Comparison of ENCODE assay signal across 17 cellular contexts in the genomic region with DNA sequence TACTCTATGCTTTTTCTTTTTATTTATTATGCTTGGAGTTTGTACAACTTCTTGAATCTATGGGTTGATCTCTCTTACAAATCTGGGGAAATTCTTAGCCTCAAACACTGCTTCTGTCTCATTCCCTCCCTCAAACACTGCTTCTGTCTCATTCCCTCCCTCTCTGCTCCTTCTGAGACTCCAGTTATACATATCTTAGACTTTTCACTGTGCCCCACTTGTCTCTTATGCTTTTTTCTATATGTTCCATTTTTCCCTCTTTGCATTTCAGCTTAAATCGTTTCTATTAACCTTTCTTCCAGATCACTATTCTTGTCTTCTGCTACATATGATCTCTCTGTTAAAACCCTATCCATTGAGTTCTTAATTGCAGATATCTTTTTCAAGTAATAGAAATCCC. TPM values are rescaled to one million over a fixed set of nuclear protein-coding genes. Genes with fewer than 3 reads are reported as not detected.
A peak's percentile ranks its signal among the peaks of the same experiment; 100 is the strongest.
DNase-seq lines count a peak whose midpoint lies in the region; ATAC-seq and TF ChIP-seq lines count a peak whose summit lies in the region.
"Had no signal": no experiment of that assay in that cellular context is flagged by ENCODE, and none has a peak within 500 bp of the region (broad histone marks: within the 10 kb centered on the region; RNA-seq: fewer than 3 reads in every experiment).

No MANE protein-coding gene starts in this region.

- no peaks in the 10 kb centered on the region for H4K20me1 ChIP-seq in hepatocyte (ENCODE audit: insufficient read depth, poor library complexity, severe bottlenecking)

- H3K4me3 Mint-ChIP-seq in CD4-positive, CD25-positive, alpha-beta regulatory T cell = peak overlapping the region in 3 of 4 donors; percentile 44 to 56 (median 51)
- peak overlapping the region in 4 of 7 donors; percentile 18 to 63 (median 36) for H3K4me3 Mint-ChIP-seq in CD8-positive, alpha-beta memory T cell
- H3K4me3 Mint-ChIP-seq in activated CD8-positive, alpha-beta T cell treated with anti-CD3 and anti-CD28 coated beads for 36 hours = peak overlapping the region; percentile 0
- peak overlapping the region; percentile 7 to 61 (median 44) for H3K4me3 Mint-ChIP-seq in immature natural killer cell
- H3K4me3 Mint-ChIP-seq: brain had no signal

- H3K4me1 ChIP-seq in CD4-positive, CD25-positive, alpha-beta regulatory T cell (ENCODE audit: control insufficient read depth, insufficient read depth, low read length, poor library complexity, severe bottlenecking) = peaks cover 33% of the 10 kb centered on the region
- H3K4me1 ChIP-seq in CD8-positive, alpha-beta memory T cell (ENCODE audit: insufficient read depth, low read length) = peaks cover 35% of the 10 kb centered on the region
- no peaks in the 10 kb centered on the region for H3K4me1 ChIP-seq in hepatocyte (ENCODE audit: insufficient read depth)

- no peaks in the 10 kb centered on the region for H3K79me2 ChIP-seq in hepatocyte

- CTCF ChIA-PET in CD8-positive, alpha-beta memory T cell (lab: Charles Lee) = interaction anchor here (1.1 to 1.5 kb wide), 2 partner anchors 20 to 49 kb away, joined by 3 read pairs; no protein-coding TSS in a partner anchor
- CTCF ChIA-PET in activated CD8-positive, alpha-beta T cell treated with anti-CD3 and anti-CD28 coated beads for 36 hours (lab: Charles Lee) = no interaction called here

- H3K27me3 Mint-ChIP-seq in CD4-positive, CD25-positive, alpha-beta regulatory T cell = no peaks in the 10 kb centered on the region
- H3K27me3 Mint-ChIP-seq in CD8-positive, alpha-beta memory T cell = no peaks in the 10 kb centered on the region
- no peaks in the 10 kb centered on the region for H3K27me3 Mint-ChIP-seq in activated CD8-positive, alpha-beta T cell treated with anti-CD3 and anti-CD28 coated beads for 36 hours
- H3K27me3 Mint-ChIP-seq in immature natural killer cell (ENCODE audit: low read depth in 3 of 3) = no peaks in the 10 kb centered on the region

- no peaks in the 10 kb centered on the region for H3K9me3 ChIP-seq in CD4-positive, CD25-positive, alpha-beta regulatory T cell (ENCODE audit: control insufficient read depth in 2 of 2, low read length in 2 of 2)
- no peaks in the 10 kb centered on the region for H3K9me3 ChIP-seq in CD8-positive, alpha-beta memory T cell (ENCODE audit: low read length)
- no peaks in the 10 kb centered on the region for H3K9me3 ChIP-seq in hepatocyte (ENCODE audit: low read depth)
- H3K9me3 ChIP-seq: lower lobe of right lung, tibial artery had no signal

- ATAC-seq in CD4-positive, CD25-positive, alpha-beta regulatory T cell (ENCODE audit: low read depth in 2 of 2) = no peak
- no peak for ATAC-seq in activated CD8-positive, alpha-beta T cell treated with anti-CD3 and anti-CD28 coated beads for 36 hours
- ATAC-seq in GM21447 (IDR thresholded peaks at IDR 0.05; ENCODE audit: unreplicated experiment) (no peak), HG02678 (IDR thresholded peaks at IDR 0.05; ENCODE audit: unreplicated experiment) (no peak)
- ATAC-seq: heart right ventricle, lower lobe of right lung had no signal

- no peak overlapping the region for H2AFZ ChIP-seq in hepatocyte

- H3K27ac ChIP-seq in CD4-positive, CD25-positive, alpha-beta regulatory T cell (ENCODE audit: insufficient read depth, low read length, poor library complexity, severe bottlenecking) = peak overlapping the region; percentile 70
- H3K27ac ChIP-seq in CD8-positive, alpha-beta memory T cell (ENCODE audit: low read depth, low read length) = no peak overlapping the region
- H3K27ac ChIP-seq in hepatocyte = no peak overlapping the region
- H3K27ac ChIP-seq: lower lobe of right lung, WERI-Rb-1 had no signal

- H3K27ac Mint-ChIP-seq in CD4-positive, CD25-positive, alpha-beta regulatory T cell = peak overlapping the region; percentile 80 to 95 (median 83)
- peak overlapping the region; percentile 1 to 89 (median 38) for H3K27ac Mint-ChIP-seq in CD8-positive, alpha-beta memory T cell
- H3K27ac Mint-ChIP-seq in activated CD8-positive, alpha-beta T cell treated with anti-CD3 and anti-CD28 coated beads for 36 hours = peak overlapping the region; percentile 70
- H3K27ac Mint-ChIP-seq in immature natural killer cell = peak overlapping the region; percentile 73 to 92 (median 88)
- H3K27ac Mint-ChIP-seq: brain had no signal

- 90% methylated on average over 1 of the region's 1 CpG for WGBS in hepatocyte (ENCODE audit: low lambda C conversion rate, missing lambda C conversion rate)

- TF ChIP-seq CTCF in activated CD8-positive, alpha-beta T cell treated with anti-CD3 and anti-CD28 coated beads for 36 hours (IDR thresholded peaks at IDR 0.05) = no peak
- TF ChIP-seq CTCF in hepatocyte (IDR thresholded peaks at IDR 0.05; ENCODE audit: poor library complexity) = no peak

- H3K4me1 Mint-ChIP-seq in CD4-positive, CD25-positive, alpha-beta regulatory T cell = peaks cover 32 to 75% (median 57%) of the 10 kb centered on the region in 4 donors
- H3K4me1 Mint-ChIP-seq in CD8-positive, alpha-beta memory T cell = peaks cover 47 to 73% (median 69%) of the 10 kb centered on the region in 3 donors
- peaks cover 65% of the 10 kb centered on the region for H3K4me1 Mint-ChIP-seq in activated CD8-positive, alpha-beta T cell treated with anti-CD3 and anti-CD28 coated beads for 36 hours (ENCODE audit: low read depth)
- H3K4me1 Mint-ChIP-seq in immature natural killer cell = peaks cover 60 to 87% of the 10 kb centered on the region in 2 donors

- H3K9me2 ChIP-seq in hepatocyte (replicated peaks; ENCODE audit: insufficient read depth) = no peaks in the 10 kb centered on the region

- no peaks in the 10 kb centered on the region for H3K27me3 ChIP-seq in CD4-positive, CD25-positive, alpha-beta regulatory T cell (ENCODE audit: control insufficient read depth, insufficient read depth, low read length)
- H3K27me3 ChIP-seq in CD8-positive, alpha-beta memory T cell (ENCODE audit: insufficient read depth, low read length, poor library complexity, severe bottlenecking) = no peaks in the 10 kb centered on the region
- H3K27me3 ChIP-seq in hepatocyte = no peaks in the 10 kb centered on the region
- H3K27me3 ChIP-seq: heart right ventricle, tibial artery had no signal

- intact Hi-C loops in activated CD8-positive, alpha-beta T cell treated with anti-CD3 and anti-CD28 coated beads for 36 hours (cut with micrococcal nuclease) = loop anchor here (5.0 kb wide), 1 partner anchor 49 kb away; a partner anchor contains a TSS

- peaks cover 16% of the 10 kb centered on the region for H3K36me3 Mint-ChIP-seq in CD4-positive, CD25-positive, alpha-beta regulatory T cell
- peaks cover 9 to 32% (median 20%) of the 10 kb centered on the region in 3 donors for H3K36me3 Mint-ChIP-seq in CD8-positive, alpha-beta memory T cell
- peaks cover 63% of the 10 kb centered on the region for H3K36me3 Mint-ChIP-seq in activated CD8-positive, alpha-beta T cell treated with anti-CD3 and anti-CD28 coated beads for 36 hours (ENCODE audit: low read depth)
- peaks cover 5 to 10% (median 8%) of the 10 kb centered on the region in 3 donors for H3K36me3 Mint-ChIP-seq in immature natural killer cell

- DNase-seq in CD4-positive, CD25-positive, alpha-beta regulatory T cell = no peak
- DNase-seq in CD8-positive, alpha-beta memory T cell = no peak
- DNase-seq in activated CD8-positive, alpha-beta T cell treated with anti-CD3 and anti-CD28 coated beads for 36 hours = no peak
- DNase-seq in immature natural killer cell (no peak), hepatocyte (ENCODE audit: low spot score) (no peak)
- DNase-seq: AML-193, GDM1, heart right ventricle, Kasumi-1, lower lobe of right lung, NCI-H1105 treated with DMSO at 0.1 percent for 48 hours, NCI-H510A treated with DMSO at 0.1 percent for 48 hours, tibial artery, WERI-Rb-1 had no signal

- H3K36me3 ChIP-seq in CD4-positive, CD25-positive, alpha-beta regulatory T cell (ENCODE audit: control insufficient read depth, insufficient read depth, low read length) = peaks cover 19% of the 10 kb centered on the region
- H3K36me3 ChIP-seq in CD8-positive, alpha-beta memory T cell (ENCODE audit: insufficient read depth, low read length) = no peaks in the 10 kb centered on the region
- H3K36me3 ChIP-seq in hepatocyte (replicated peaks; ENCODE audit: insufficient read depth, low read depth) = no peaks in the 10 kb centered on the region
- H3K36me3 ChIP-seq: lower lobe of right lung, tibial artery, WERI-Rb-1 had no signal

- POLR2A ChIA-PET in CD8-positive, alpha-beta memory T cell (lab: Charles Lee) = no interaction called here
- POLR2A ChIA-PET in activated CD8-positive, alpha-beta T cell treated with anti-CD3 and anti-CD28 coated beads for 36 hours (lab: Charles Lee) = interaction anchor here (1.0 kb wide), 1 partner anchor 49 kb away, joined by 3 read pairs; no protein-coding TSS in a partner anchor

- H3K4me3 ChIP-seq in CD4-positive, CD25-positive, alpha-beta regulatory T cell (ENCODE audit: low read depth, low read length) = peak overlapping the region; percentile 39
- peak overlapping the region; percentile 22 for H3K4me3 ChIP-seq in CD8-positive, alpha-beta memory T cell (ENCODE audit: low read length)
- H3K4me3 ChIP-seq in hepatocyte = no peak overlapping the region
- H3K4me3 ChIP-seq: heart right ventricle, lower lobe of right lung, tibial artery had no signal

- no peak overlapping the region for H3K4me2 ChIP-seq in hepatocyte

- H3K9me3 Mint-ChIP-seq in CD4-positive, CD25-positive, alpha-beta regulatory T cell = no peaks in the 10 kb centered on the region
- H3K9me3 Mint-ChIP-seq in CD8-positive, alpha-beta memory T cell = no peaks in the 10 kb centered on the region
- no peaks in the 10 kb centered on the region for H3K9me3 Mint-ChIP-seq in activated CD8-positive, alpha-beta T cell treated with anti-CD3 and anti-CD28 coated beads for 36 hours
- no peaks in the 10 kb centered on the region for H3K9me3 Mint-ChIP-seq in immature natural killer cell

RNA-seq across cellular contexts. Expression of a gene that starts 50.4 kb away (rescaled TPM):
- 110 TPM for total RNA-seq in CD4-positive, CD25-positive, alpha-beta regulatory T cell
- 100 to 1,000 TPM in 2 of 4 donors, 10 to 100 TPM in 2; 87.1 to 111 (median 97.5) TPM for polyA plus RNA-seq in CD4-positive, CD25-positive, alpha-beta regulatory T cell
- total RNA-seq in CD8-positive, alpha-beta memory T cell = 100 to 1,000 TPM; 125 to 126 TPM
- polyA plus RNA-seq in CD8-positive, alpha-beta memory T cell = 87.4 TPM
- total RNA-seq in activated CD8-positive, alpha-beta T cell treated with anti-CD3 and anti-CD28 coated beads for 36 hours = 100 to 1,000 TPM; 113 to 125 TPM
- polyA plus RNA-seq in immature natural killer cell (100 to 1,000 TPM in 2 of 3 donors, 10 to 100 TPM in 1; 96.5 to 194 (median 109) TPM), hepatocyte (4.4 and 10.0 TPM in 2 replicates)
- total RNA-seq in hepatocyte = 14.9 and 17.0 TPM in 2 replicates

Comparison
In these comparisons a context has a peak if more than half of its experiments do, and no peak if none do; other contexts are left out.
1. H3K4me3 Mint-ChIP-seq: peak in every context shown above with its lines; median percentile 51 in CD4-positive, CD25-positive, alpha-beta regulatory T cell; 44 in immature natural killer cell; 36 in CD8-positive, alpha-beta memory T cell; 0 in activated CD8-positive, alpha-beta T cell treated with anti-CD3 and anti-CD28 coated beads for 36 hours.